Comparison of ENCODE assay signal across 29 cellular contexts in genomic region chr10:69884686-69885085, GRCh38.
"Had no signal": no experiment of that assay in that cellular context is flagged by ENCODE, and none has a peak within 500 bp of the region (broad histone marks: within the 10 kb centered on the region; RNA-seq: fewer than 3 reads in every experiment).

No MANE protein-coding gene starts in this region.

- H3K4me3 ChIP-seq: ascending aorta, cardiac muscle cell, esophagus muscularis mucosa, heart left ventricle, lower lobe of right lung, ovary, psoas muscle, sigmoid colon, stomach, thoracic aorta, uterus had no signal

- H3K27ac ChIP-seq: ascending aorta, cardiac muscle cell, heart left ventricle, lower lobe of right lung, neutrophil, ovary, psoas muscle, thoracic aorta, uterus had no signal

- ATAC-seq: heart left ventricle; left lobe of liver; lower lobe of right lung; stimulated activated effector memory CD8-positive, alpha-beta T cell treated with anti-CD3 and anti-CD28 coated beads, Interleukin-12 subunit alpha, Interleukin-12 subunit beta, amount 100 ng/mL, for 72 hours had no signal

- DNase-seq: activated CD4-positive, alpha-beta T cell treated with anti-CD3 and anti-CD28 coated beads for 48 hours; activated CD4-positive, alpha-beta T cell treated with anti-CD3 and anti-CD28 coated beads, Interleukin-2, amount 50 U/mL, for 48 hours; activated CD4-positive, CD25-positive, alpha-beta regulatory T cell; activated CD8-positive, alpha-beta memory T cell treated with anti-CD3 and anti-CD28 coated beads, Interleukin-2, amount 50 U/mL, for 4 hours; activated effector memory CD4-positive, alpha-beta T cell treated with anti-CD3 and anti-CD28 coated beads, Interleukin-2, amount 50 U/mL, for 16 hours; activated naive CD4-positive, alpha-beta T cell treated with anti-CD3 and anti-CD28 coated beads for 36 hours; activated naive CD8-positive, alpha-beta T cell treated with anti-CD3 and anti-CD28 coated beads, Interleukin-2, amount 10 ng/mL, durations not matched to agents 7 days and 5 days; activated T-cell treated with anti-CD3 and anti-CD28 coated beads, Interleukin-2, amount 50 U/mL, for 1 hour; heart left ventricle; immature natural killer cell; kidney glomerular epithelial cell; lower lobe of right lung; naive B cell; nephron progenitor cell; ovary; psoas muscle; sigmoid colon; small intestine; stimulated activated CD4-positive, alpha-beta T cell treated with anti-CD3 and anti-CD28 coated beads, Interleukin-4, amount 100 ng/mL, for 24 hours; stomach; T-helper 1 cell; uterus had no signal
